In genomic region chr16:86396918-86397317, GRCh38 we compare ENCODE assay signal across 11 cellular contexts.
DNase-seq lines count a peak whose midpoint lies in the region; ATAC-seq, FAIRE-seq and TF ChIP-seq lines count a peak whose summit lies in the region.
"Had no signal": no experiment of that assay in that cellular context is flagged by ENCODE, and none has a peak within 500 bp of the region (broad histone marks: within the 10 kb centered on the region; RNA-seq: fewer than 3 reads in every experiment).

No MANE protein-coding gene starts in this region.

- no peak for ATAC-seq in HG03520 (IDR thresholded peaks at IDR 0.05; ENCODE audit: unreplicated experiment)
- ATAC-seq: activated CD4-positive, CD25-positive, alpha-beta regulatory T cell treated with anti-CD3 and anti-CD28 coated beads, Interleukin-2, amount 50 U/mL, for 24 hours had no signal

- peak overlapping the region; percentile 31 for H3K4me3 ChIP-seq in WI38 (ENCODE audit: low read depth, low read length)
- no peak overlapping the region for H3K4me3 ChIP-seq in stomach
- no peak overlapping the region for H3K4me3 ChIP-seq in tibial nerve

- H3K4me1 ChIP-seq in stomach (peaks cover 0 to 16% (median 5%) of the 10 kb centered on the region in 4 donors), tibial nerve (no peaks in the 10 kb centered on the region)

- TF ChIP-seq CTCF in WI38 (IDR thresholded peaks at IDR 0.05; ENCODE audit: low read depth, low read length): no peak
- TF ChIP-seq CTCF in stomach (IDR thresholded peaks at IDR 0.05): no peak
- TF ChIP-seq CTCF in tibial nerve (IDR thresholded peaks at IDR 0.05): no peak

- 36 to 51% (median 41%) methylated on average over 9 of the region's 9 CpGs for WGBS in stomach, 5 donors
- WGBS in tibial nerve, 2 donors: 57 to 59% methylated on average over 9 of the region's 9 CpGs

- TF ChIP-seq POLR2A in H54 (IDR thresholded peaks at IDR 0.05; ENCODE audit: low read depth, low read length) (0 out of 2 replicates have a peak, but pooled peaks have one; percentile 14), stomach (IDR thresholded peaks at IDR 0.05) (no peak), tibial nerve (IDR thresholded peaks at IDR 0.05) (no peak)

- TF ChIP-seq EP300 in stomach (IDR thresholded peaks at IDR 0.05) (no peak), tibial nerve (IDR thresholded peaks at IDR 0.05) (no peak)

- DNase-seq in H54 (ENCODE audit: insufficient read length, low spot score): peak; percentile 80
- peak; percentile 50 for DNase-seq in iPS-NIHi7 (ENCODE audit: extremely low spot score)
- DNase-seq in stomach: no peak
- no peak for DNase-seq in Kasumi-1 (lab: John Stamatoyannopoulos, UW)
- DNase-seq in tibial nerve (ENCODE audit: low spot score in 2 of 2): no peak
- no peak for DNase-seq in activated CD4-positive, alpha-beta T cell treated with anti-CD3 and anti-CD28 coated beads for 1 hour
- DNase-seq: activated naive CD4-positive, alpha-beta T cell treated with anti-CD3 and anti-CD28 coated beads, Interleukin-2, amount 50 U/mL, for 16 hours had no signal

- H3K36me3 ChIP-seq in stomach: no peaks in the 10 kb centered on the region
- no peaks in the 10 kb centered on the region for H3K36me3 ChIP-seq in tibial nerve

- no peak for FAIRE-seq in H54 (lab: Jason Lieb, UNC)

- H3K27ac ChIP-seq in stomach (peak overlapping the region; percentile 57 to 85 (median 83)), tibial nerve (no peak overlapping the region)
- H3K27ac ChIP-seq: epithelial cell of prostate had no signal

- H3K27me3 ChIP-seq in stomach (no peaks in the 10 kb centered on the region), tibial nerve (no peaks in the 10 kb centered on the region)

- intact Hi-C loops in stomach (cut with DNase I; ENCODE audit: low total_unique reads): no loop called here

- H3K9me3 ChIP-seq in stomach (no peaks in the 10 kb centered on the region), tibial nerve (no peaks in the 10 kb centered on the region)

Comparison
In these comparisons a context has a peak if more than half of its experiments do, and no peak if none do; other contexts are left out.
1. DNase-seq: peak in H54 (single experiment) and iPS-NIHi7 (single experiment); none in stomach (single experiment), Kasumi-1 (0 of 2), tibial nerve (0 of 2) and activated CD4-positive, alpha-beta T cell treated with anti-CD3 and anti-CD28 coated beads for 1 hour (single experiment).
2. H3K27ac ChIP-seq: peak in stomach (5 of 5); none in tibial nerve (0 of 4).